Comparison of ENCODE assay signal across 8 cellular contexts in the genomic region with DNA sequence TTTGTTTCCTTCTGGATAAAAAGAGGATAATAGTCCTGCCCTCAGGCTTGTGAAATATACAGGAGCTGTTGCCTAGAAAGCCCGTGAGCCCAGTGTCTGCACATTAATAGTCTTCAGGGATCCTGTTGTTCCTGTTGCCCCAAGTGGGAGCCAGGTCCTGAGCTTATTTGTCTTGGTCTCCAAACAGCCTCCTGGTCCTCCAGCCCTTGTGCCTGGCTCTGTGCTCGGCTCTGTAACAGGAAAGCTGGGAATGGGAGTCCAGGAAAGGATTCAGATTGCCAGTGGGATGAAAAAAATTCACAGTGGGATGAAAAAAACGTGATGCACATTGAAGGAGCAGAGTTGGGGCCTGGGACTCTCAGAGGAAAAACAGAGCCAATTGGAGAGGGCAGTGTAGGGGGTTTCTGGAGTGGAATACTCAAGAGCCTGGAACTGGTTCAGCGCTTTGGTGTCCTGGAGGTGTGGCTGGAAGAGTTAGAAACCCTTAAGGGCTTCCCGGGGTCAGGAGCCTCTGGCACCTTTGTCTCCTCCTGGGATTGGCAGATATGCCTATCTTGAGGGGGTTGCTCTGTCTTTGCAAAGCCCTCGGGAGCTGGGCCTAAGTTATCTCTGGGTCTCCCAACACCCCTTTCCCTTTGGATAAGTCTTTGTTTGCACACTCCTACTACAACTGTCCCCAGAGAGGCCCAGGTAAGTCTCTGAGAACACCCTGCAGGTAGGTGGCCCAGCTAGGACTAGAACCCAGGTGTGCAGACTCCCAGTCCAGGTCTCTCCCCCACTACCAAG. TPM values are rescaled to one million over a fixed set of nuclear protein-coding genes. Genes with fewer than 3 reads are reported as not detected.
DNase-seq lines count a peak whose midpoint lies in the region; ATAC-seq, FAIRE-seq and TF ChIP-seq lines count a peak whose summit lies in the region.

No MANE protein-coding gene starts in this region.

- DNase-seq in GM12892 (ENCODE audit: insufficient read length) (no peak), SJSA1 (ENCODE audit: low read depth in 1 of 2, low spot score in 2 of 2) (no peak), fibroblast of the aortic adventitia (ENCODE audit: low read depth) (no peak), skeletal muscle cell (ENCODE audit: low read depth) (no peak), Kasumi-1 (lab: John Stamatoyannopoulos, UW) (no peak), SKM-1 (lab: John Stamatoyannopoulos, UW; ENCODE audit: unreplicated experiment) (no peak), pons (ENCODE audit: low spot score) (no peak)

- peak; percentile 50 for FAIRE-seq in GM12892 (lab: Jason Lieb, UNC)

- no peaks in the 10 kb centered on the region; the same call in 1 of the 2 replicates for H3K4me1 ChIP-seq in SJSA1 (replicated peaks)

- no peak for TF ChIP-seq CTCF in fibroblast of the aortic adventitia (IDR thresholded peaks at IDR 0.05; ENCODE audit: insufficient read depth, low read length)

- H3K9me3 ChIP-seq in SJSA1 (replicated peaks): no peaks in the 10 kb centered on the region

- H3K27me3 ChIP-seq in SJSA1 (replicated peaks): no peaks in the 10 kb centered on the region

- no peak overlapping the region for H3K27ac ChIP-seq in SJSA1

- no peak for TF ChIP-seq POLR2A in GM12892 (IDR thresholded peaks at IDR 0.05; ENCODE audit: low read depth, low read length)

- ATAC-seq in GM18517 (IDR thresholded peaks at IDR 0.05; ENCODE audit: unreplicated experiment): no peak

- peaks cover under 1% of the 10 kb centered on the region; the same call in 1 of the 2 replicates for H3K36me3 ChIP-seq in SJSA1

- H3K4me3 ChIP-seq in SJSA1 (peak overlapping the region; percentile 65), fibroblast of the aortic adventitia (ENCODE audit: low read depth, low read length) (peak overlapping the region; percentile 91), skeletal muscle cell (ENCODE audit: low read depth, low read length) (peak overlapping the region; percentile 98)

RNA-seq across cellular contexts. Expression of a gene that starts 2.3 kb away (rescaled TPM):
- 41.2 TPM for polyA plus RNA-seq in GM12892 (2012; ENCODE audit: missing spikeins)
- total RNA-seq in SJSA1 (2014; rRNA removed; shearing (Covaris generic)): 21.5 and 27.7 TPM in 2 replicates
- total RNA-seq in fibroblast of the aortic adventitia (ENCODE audit: low replicate concordance): 27.9 and 54.6 TPM in 2 replicates

RNA-seq across cellular contexts. Expression of a gene that starts 5.7 kb away (rescaled TPM):
- 0.59 TPM for polyA plus RNA-seq in GM12892 (2012; ENCODE audit: missing spikeins)
- total RNA-seq in SJSA1 (2014; rRNA removed; shearing (Covaris generic)): not detected in 2 replicates
- total RNA-seq in fibroblast of the aortic adventitia (ENCODE audit: low replicate concordance): not detected in 2 replicates

RNA-seq across cellular contexts. Expression of a gene that starts 21.7 kb away (rescaled TPM):
- not detected for polyA plus RNA-seq in GM12892 (2012; ENCODE audit: missing spikeins)
- total RNA-seq in SJSA1 (2014; rRNA removed; shearing (Covaris generic)): not detected in 2 replicates
- not detected in 2 replicates for total RNA-seq in fibroblast of the aortic adventitia (ENCODE audit: low replicate concordance)

RNA-seq across cellular contexts. Expression of a gene that starts 30.4 kb away (rescaled TPM):
- not detected for polyA plus RNA-seq in GM12892 (2012; ENCODE audit: missing spikeins)
- 0.29 TPM in 1 of 2 replicates, not detected in the other for total RNA-seq in SJSA1 (2014; rRNA removed; shearing (Covaris generic))
- 0.18 TPM in 1 of 2 replicates, not detected in the other for total RNA-seq in fibroblast of the aortic adventitia (ENCODE audit: low replicate concordance)
